Comparison of ENCODE assay signal across 19 cellular contexts in genomic region chr12:106915635-106916026, GRCh38. TPM values are rescaled to one million over a fixed set of nuclear protein-coding genes. Genes with fewer than 3 reads are reported as not detected.
DNase-seq lines count a peak whose midpoint lies in the region; ATAC-seq and FAIRE-seq lines count a peak whose summit lies in the region.
"Had no signal": no experiment of that assay in that cellular context is flagged by ENCODE, and none has a peak within 500 bp of the region (broad histone marks: within the 10 kb centered on the region; RNA-seq: fewer than 3 reads in every experiment).

No MANE protein-coding gene starts in this region.

- CTCF ChIA-PET in activated CD4-positive, alpha-beta T cell treated with anti-CD3 and anti-CD28 coated beads for 36 hours (lab: Charles Lee): interaction anchor here (0.6 to 2.4 kb wide), 3 partner anchors 12 to 528 kb away, joined by 3 to 8 read pairs (median 3); no protein-coding TSS in a partner anchor

- no peaks in the 10 kb centered on the region for H3K9me3 Mint-ChIP-seq in activated CD4-positive, alpha-beta T cell treated with anti-CD3 and anti-CD28 coated beads for 36 hours (ENCODE audit: low read depth)
- H3K9me3 Mint-ChIP-seq in naive thymus-derived CD8-positive, alpha-beta T cell: no peaks in the 10 kb centered on the region
- H3K9me3 Mint-ChIP-seq: activated naive CD4-positive, alpha-beta T cell treated with anti-CD3 and anti-CD28 coated beads, Interleukin-2, amount 50 U/mL, for 24 hours had no signal

- H3K27me3 Mint-ChIP-seq in activated CD4-positive, alpha-beta T cell treated with anti-CD3 and anti-CD28 coated beads for 36 hours: no peaks in the 10 kb centered on the region
- H3K27me3 Mint-ChIP-seq in naive thymus-derived CD8-positive, alpha-beta T cell: peaks cover 1 to 40% (median 4%) of the 10 kb centered on the region in 5 donors
- H3K27me3 Mint-ChIP-seq: activated naive CD4-positive, alpha-beta T cell treated with anti-CD3 and anti-CD28 coated beads, Interleukin-2, amount 50 U/mL, for 24 hours had no signal

- no peaks in the 10 kb centered on the region for H3K36me3 Mint-ChIP-seq in activated CD4-positive, alpha-beta T cell treated with anti-CD3 and anti-CD28 coated beads for 36 hours (ENCODE audit: low read depth)
- H3K36me3 Mint-ChIP-seq in naive thymus-derived CD8-positive, alpha-beta T cell: no peaks in the 10 kb centered on the region
- H3K36me3 Mint-ChIP-seq: activated naive CD4-positive, alpha-beta T cell treated with anti-CD3 and anti-CD28 coated beads, Interleukin-2, amount 50 U/mL, for 24 hours had no signal

- in situ Hi-C loops in KBM-7 (cut with MboI; ENCODE audit: low pct_unique_long_range_greater_than_20kb, low sequenced_read_pairs): loop anchor here (25.0 kb wide), 2 partner anchors 528 to 678 kb away; partner anchors contain the start of gene CKAP4

- H3K4me3 Mint-ChIP-seq in activated CD4-positive, alpha-beta T cell treated with anti-CD3 and anti-CD28 coated beads for 36 hours: no peak overlapping the region
- H3K4me3 Mint-ChIP-seq in naive thymus-derived CD8-positive, alpha-beta T cell: no peak overlapping the region
- H3K4me3 Mint-ChIP-seq: activated naive CD4-positive, alpha-beta T cell treated with anti-CD3 and anti-CD28 coated beads, Interleukin-2, amount 50 U/mL, for 24 hours; B cell had no signal

- peak; percentile 5 for FAIRE-seq in GM18507 (lab: Jason Lieb, UNC)
- FAIRE-seq: H54, small intestine had no signal

- no peak overlapping the region for H3K27ac Mint-ChIP-seq in activated CD4-positive, alpha-beta T cell treated with anti-CD3 and anti-CD28 coated beads for 36 hours
- H3K27ac Mint-ChIP-seq in naive thymus-derived CD8-positive, alpha-beta T cell: peak overlapping the region in 6 of 10 donors; percentile 4 to 77 (median 43)
- H3K27ac Mint-ChIP-seq: activated naive CD4-positive, alpha-beta T cell treated with anti-CD3 and anti-CD28 coated beads, Interleukin-2, amount 50 U/mL, for 24 hours; B cell had no signal

- intact Hi-C loops in activated CD4-positive, alpha-beta T cell treated with anti-CD3 and anti-CD28 coated beads for 36 hours (cut with DNase I, micrococcal nuclease): loop anchor here (1.0 to 5.0 kb wide), 5 partner anchors 45 to 333 kb away; partner anchors contain the start of genes RFX4 (in 1 of the 2) and RIC8B (in 1 of the 2)

- POLR2A ChIA-PET in activated CD4-positive, alpha-beta T cell treated with anti-CD3 and anti-CD28 coated beads for 36 hours (lab: Charles Lee): no interaction called here
- POLR2A ChIA-PET in naive thymus-derived CD8-positive, alpha-beta T cell (lab: Charles Lee): no interaction called here

- peaks cover 23% of the 10 kb centered on the region for H3K4me1 Mint-ChIP-seq in activated CD4-positive, alpha-beta T cell treated with anti-CD3 and anti-CD28 coated beads for 36 hours
- peaks cover 11 to 23% (median 21%) of the 10 kb centered on the region in 4 donors for H3K4me1 Mint-ChIP-seq in naive thymus-derived CD8-positive, alpha-beta T cell

- peak; percentile 43 for ATAC-seq in activated CD4-positive, alpha-beta T cell treated with anti-CD3 and anti-CD28 coated beads for 36 hours
- ATAC-seq in HG03175 (IDR thresholded peaks at IDR 0.05; ENCODE audit: unreplicated experiment): peak; percentile 13
- no peak for ATAC-seq in naive thymus-derived CD8-positive, alpha-beta T cell

- peak; percentile 18 for DNase-seq in activated CD4-positive, alpha-beta T cell treated with anti-CD3 and anti-CD28 coated beads for 36 hours
- no peak for DNase-seq in activated CD4-positive, alpha-beta T cell treated with anti-CD3 and anti-CD28 coated beads, Interleukin-2, amount 50 U/mL, for 48 hours
- DNase-seq in GM18507 (ENCODE audit: extremely low spot score, insufficient read length, low read depth): no peak
- no peak for DNase-seq in naive thymus-derived CD8-positive, alpha-beta T cell
- DNase-seq in NAMALWA (ENCODE audit: low spot score): no peak
- no peak for DNase-seq in AG08395 (ENCODE audit: low spot score)
- no peak for DNase-seq in KBM-7
- DNase-seq: activated CD4-positive, CD25-positive, alpha-beta regulatory T cell; DMS79; KG1; occipital lobe; small intestine; stimulated activated CD4-positive, alpha-beta T cell treated with anti-CD3 and anti-CD28 coated beads, Interleukin-2, amount 100 ng/mL, for 24 hours; stimulated activated naive CD4-positive, alpha-beta T cell treated with Interleukin-2 at 50 U/mL for 16 hours; T1000 had no signal

RNA-seq across cellular contexts. Expression of gene TMEM263, which starts 40.1 kb away (rescaled TPM):
- 10 to 100 TPM; 38.9 to 43.0 TPM for total RNA-seq in activated CD4-positive, alpha-beta T cell treated with anti-CD3 and anti-CD28 coated beads for 36 hours
- 10 to 100 TPM; 47.2 to 53.1 TPM for total RNA-seq in naive thymus-derived CD8-positive, alpha-beta T cell
- polyA plus RNA-seq in naive thymus-derived CD8-positive, alpha-beta T cell: 10 to 100 TPM; 38.7 to 54.7 (median 38.9) TPM

Comparison
In these comparisons a context has a peak if more than half of its experiments do, and no peak if none do; other contexts are left out.
1. ATAC-seq: peak in activated CD4-positive, alpha-beta T cell treated with anti-CD3 and anti-CD28 coated beads for 36 hours (single experiment) and HG03175 (single experiment); none in naive thymus-derived CD8-positive, alpha-beta T cell (0 of 2).